In the genomic region with DNA sequence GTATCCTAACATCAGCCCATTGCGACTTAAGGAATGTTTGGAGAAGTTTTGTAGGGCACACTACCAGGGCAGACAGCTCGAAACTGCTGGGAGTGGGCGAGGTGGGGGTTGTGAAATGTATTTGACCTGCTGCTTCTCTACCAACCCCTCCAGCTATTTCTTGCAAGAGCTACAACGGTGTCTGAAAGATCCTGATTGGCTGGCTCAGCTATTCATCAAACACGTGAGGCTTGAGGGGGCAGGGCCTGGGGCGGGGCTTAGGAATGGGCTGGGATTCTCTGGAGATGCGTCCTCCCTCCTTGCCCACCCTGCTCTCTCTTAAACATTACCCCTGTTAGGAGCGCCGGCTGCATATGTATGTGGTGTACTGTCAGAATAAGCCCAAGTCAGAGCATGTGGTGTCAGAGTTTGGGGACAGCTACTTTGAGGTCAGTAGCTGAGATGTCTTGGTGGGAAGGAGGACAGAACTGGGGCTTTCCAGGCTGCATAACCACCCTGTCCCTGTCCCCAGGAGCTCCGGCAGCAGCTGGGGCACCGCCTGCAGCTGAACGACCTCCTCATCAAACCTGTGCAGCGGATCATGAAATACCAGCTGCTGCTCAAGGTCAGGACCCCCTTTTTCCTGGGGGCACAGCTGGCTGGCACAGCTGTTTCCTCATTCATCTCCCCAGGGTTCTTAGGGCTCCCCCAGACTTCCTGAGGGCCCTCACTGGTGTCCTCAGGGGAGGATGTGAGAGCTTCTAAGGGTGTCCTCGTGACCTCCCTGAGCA, we compare ENCODE assay signal across 9 cellular contexts.
DNase-seq lines count a peak whose midpoint lies in the region; ATAC-seq lines count a peak whose summit lies in the region.
"Had no signal": no experiment of that assay in that cellular context is flagged by ENCODE, and none has a peak within 500 bp of the region (broad histone marks: within the 10 kb centered on the region; RNA-seq: fewer than 3 reads in every experiment).

No MANE protein-coding gene starts in this region.

- peak overlapping the region; percentile 29 for H3K4me3 Mint-ChIP-seq in stimulated activated memory B cell treated with anti-CD40 and anti-IgM and Interleukin-4, amounts not matched to agents 10 μg/mL and 1 μg/mL and 100 μg/mL, for 72 hours
- H3K4me3 Mint-ChIP-seq: stimulated activated naive CD8-positive, alpha-beta T cell treated with anti-CD3 and anti-CD28 coated beads, Interleukin-15, Interleukin-2, amounts not matched to agents 100 ng/mL and 50 ng/mL, for 24 hours had no signal

- H3K27ac Mint-ChIP-seq in stimulated activated memory B cell treated with anti-CD40 and anti-IgM and Interleukin-4, amounts not matched to agents 10 μg/mL and 1 μg/mL and 100 μg/mL, for 72 hours = no peak overlapping the region
- H3K27ac Mint-ChIP-seq: stimulated activated naive CD8-positive, alpha-beta T cell treated with anti-CD3 and anti-CD28 coated beads, Interleukin-15, Interleukin-2, amounts not matched to agents 100 ng/mL and 50 ng/mL, for 24 hours had no signal

- H3K4me1 Mint-ChIP-seq in stimulated activated memory B cell treated with anti-CD40 and anti-IgM and Interleukin-4, amounts not matched to agents 10 μg/mL and 1 μg/mL and 100 μg/mL, for 72 hours = peaks cover 56% of the 10 kb centered on the region

- H3K36me3 Mint-ChIP-seq in stimulated activated memory B cell treated with anti-CD40 and anti-IgM and Interleukin-4, amounts not matched to agents 10 μg/mL and 1 μg/mL and 100 μg/mL, for 72 hours = no peaks in the 10 kb centered on the region

- peak; percentile 41 for DNase-seq in stimulated activated CD4-positive, alpha-beta T cell treated with anti-CD3 and anti-CD28 coated beads, Interleukin-15, amount 100 ng/mL, for 24 hours
- DNase-seq in stimulated activated CD4-positive, alpha-beta T cell treated with anti-CD3 and anti-CD28 coated beads, Interleukin-4, amount 100 ng/mL, for 1 hour = no peak
- DNase-seq in SW480 (ENCODE audit: low spot score) (peak; percentile 32), NCI-H345 (lab: John Stamatoyannopoulos, UW) (no peak)

- ATAC-seq in HG02678 (IDR thresholded peaks at IDR 0.05; ENCODE audit: unreplicated experiment) (peak; percentile 60), HG03565 (IDR thresholded peaks at IDR 0.05; ENCODE audit: unreplicated experiment) (no peak), HG03045 (IDR thresholded peaks at IDR 0.05; ENCODE audit: unreplicated experiment) (no peak)
- peak; percentile 88 for ATAC-seq in stimulated activated memory B cell treated with anti-CD40 and anti-IgM and Interleukin-4, amounts not matched to agents 10 μg/mL and 1 μg/mL and 100 μg/mL, for 72 hours

- peaks cover 78% of the 10 kb centered on the region for H3K27me3 Mint-ChIP-seq in stimulated activated memory B cell treated with anti-CD40 and anti-IgM and Interleukin-4, amounts not matched to agents 10 μg/mL and 1 μg/mL and 100 μg/mL, for 72 hours

- H3K9me3 Mint-ChIP-seq in stimulated activated memory B cell treated with anti-CD40 and anti-IgM and Interleukin-4, amounts not matched to agents 10 μg/mL and 1 μg/mL and 100 μg/mL, for 72 hours = no peaks in the 10 kb centered on the region
- H3K9me3 Mint-ChIP-seq: stimulated activated naive CD8-positive, alpha-beta T cell treated with anti-CD3 and anti-CD28 coated beads, Interleukin-15, Interleukin-2, amounts not matched to agents 100 ng/mL and 50 ng/mL, for 24 hours had no signal

Comparison
In these comparisons a context has a peak if more than half of its experiments do, and no peak if none do; other contexts are left out.
1. DNase-seq: peak in stimulated activated CD4-positive, alpha-beta T cell treated with anti-CD3 and anti-CD28 coated beads, Interleukin-15, amount 100 ng/mL, for 24 hours (single experiment) and SW480 (single experiment); none in stimulated activated CD4-positive, alpha-beta T cell treated with anti-CD3 and anti-CD28 coated beads, Interleukin-4, amount 100 ng/mL, for 1 hour (single experiment) and NCI-H345 (single experiment).
2. ATAC-seq: peak in HG02678 (single experiment) and stimulated activated memory B cell treated with anti-CD40 and anti-IgM and Interleukin-4, amounts not matched to agents 10 μg/mL and 1 μg/mL and 100 μg/mL, for 72 hours (single experiment); none in HG03565 (single experiment) and HG03045 (single experiment).